21 cellular contexts compared by ENCODE assay signal in genomic region chr7:28018446-28018845, GRCh38.
DNase-seq lines count a peak whose midpoint lies in the region; ATAC-seq, FAIRE-seq and TF ChIP-seq lines count a peak whose summit lies in the region.
"Had no signal": no experiment of that assay in that cellular context is flagged by ENCODE, and none has a peak within 500 bp of the region (broad histone marks: within the 10 kb centered on the region; RNA-seq: fewer than 3 reads in every experiment).

No MANE protein-coding gene starts in this region.

- POLR2A ChIA-PET in A549 (lab: Yijun Ruan, JAX), result no interaction called here

- TF ChIP-seq RAD21 in A549 (conservative IDR thresholded peaks at IDR 0.05 in 1 of 2, IDR thresholded peaks at IDR 0.05 in 1 of 2), result no peak

- FAIRE-seq in A549 (lab: Jason Lieb, UNC) (no peak), bronchial epithelial cell (lab: Jason Lieb, UNC) (no peak)
- FAIRE-seq: HepG2, TTC549 had no signal

- H3K9me3 Mint-ChIP-seq in HFFc6, result peaks cover 5% of the 10 kb centered on the region
- peaks cover 5% of the 10 kb centered on the region for H3K9me3 Mint-ChIP-seq in natural killer cell treated with Interleukin-12 subunit alpha and Interleukin-12 subunit beta and Interleukin-15 and Interleukin-18, amount 100 ng/mL, for 72 hours
- H3K9me3 Mint-ChIP-seq: CD8-positive, alpha-beta memory T cell had no signal

- H3K27me3 ChIP-seq in bronchial epithelial cell (ENCODE audit: control insufficient read depth, insufficient read depth, low read length), result no peaks in the 10 kb centered on the region
- no peaks in the 10 kb centered on the region for H3K27me3 ChIP-seq in stomach
- H3K27me3 ChIP-seq: Peyer's patch had no signal

- H3K4me1 ChIP-seq in A549 (peaks cover 20% of the 10 kb centered on the region; the same call in 2 of the 3 replicates), stomach (peaks cover 0 to 35% (median 12%) of the 10 kb centered on the region in 4 donors)
- H3K4me1 ChIP-seq: Peyer's patch had no signal

- TF ChIP-seq CTCF in A549 (IDR thresholded peaks at IDR 0.05) (no peak), HFFc6 (IDR thresholded peaks at IDR 0.05) (no peak), bronchial epithelial cell (IDR thresholded peaks at IDR 0.05; ENCODE audit: insufficient read depth, low read length, severe bottlenecking) (no peak), stomach (IDR thresholded peaks at IDR 0.05) (no peak)

- no peak for DNase-seq in A549 (ENCODE audit: low read depth in 1 of 2, low spot score in 1 of 2)
- DNase-seq in HFFc6, result peak; percentile 64
- DNase-seq in bronchial epithelial cell (ENCODE audit: low read depth), result peak; percentile 30
- DNase-seq in natural killer cell treated with Interleukin-12 subunit alpha and Interleukin-12 subunit beta and Interleukin-15 and Interleukin-18, amount 100 ng/mL, for 72 hours (ENCODE audit: low spot score), result no peak
- DNase-seq in Ammon's horn (ENCODE audit: low spot score), result no peak
- no peak for DNase-seq in stomach
- no peak for DNase-seq in foreskin melanocyte
- DNase-seq: activated naive CD4-positive, alpha-beta T cell treated with anti-CD3 and anti-CD28 coated beads, Interleukin-2, amount 10 ng/mL, durations not matched to agents 7 days and 5 days; CD8-positive, alpha-beta memory T cell; cortex of kidney; DND-41; head of caudate nucleus; lower lobe of right lung; naive thymus-derived CD8-positive, alpha-beta T cell; NCI-H2081; NCI-H774; Peyer's patch had no signal

- 95% methylated on average over 5 of the region's 5 CpGs for WGBS in A549 (ENCODE audit: missing lambda C conversion rate)
- WGBS in stomach, 5 donors, result 86 to 95% (median 94%) methylated on average over 5 of the region's 5 CpGs

- H3K36me3 Mint-ChIP-seq in HFFc6 (ENCODE audit: low read depth), result peaks cover 21% of the 10 kb centered on the region
- H3K36me3 Mint-ChIP-seq in natural killer cell treated with Interleukin-12 subunit alpha and Interleukin-12 subunit beta and Interleukin-15 and Interleukin-18, amount 100 ng/mL, for 72 hours, result peaks cover 11% of the 10 kb centered on the region

- H3K27me3 Mint-ChIP-seq in HFFc6 (ENCODE audit: insufficient read depth), result no peaks in the 10 kb centered on the region; the same call in 1 of the 2 replicates
- H3K27me3 Mint-ChIP-seq in natural killer cell treated with Interleukin-12 subunit alpha and Interleukin-12 subunit beta and Interleukin-15 and Interleukin-18, amount 100 ng/mL, for 72 hours, result no peaks in the 10 kb centered on the region
- H3K27me3 Mint-ChIP-seq: naive thymus-derived CD8-positive, alpha-beta T cell; stimulated activated naive CD8-positive, alpha-beta T cell treated with anti-CD3 and anti-CD28 coated beads, Interleukin-15, Interleukin-2, amounts not matched to agents 100 ng/mL and 50 ng/mL, for 24 hours had no signal

- peaks cover 53% of the 10 kb centered on the region for H3K4me1 Mint-ChIP-seq in HFFc6 (ENCODE audit: low read depth)
- H3K4me1 Mint-ChIP-seq in natural killer cell treated with Interleukin-12 subunit alpha and Interleukin-12 subunit beta and Interleukin-15 and Interleukin-18, amount 100 ng/mL, for 72 hours (ENCODE audit: low read depth in 2 of 2), result peaks cover 42 to 43% of the 10 kb centered on the region in 2 donors

- no peak overlapping the region for H3K4me3 ChIP-seq in A549
- H3K4me3 ChIP-seq in bronchial epithelial cell (ENCODE audit: low read depth, low read length), result no peak overlapping the region
- H3K4me3 ChIP-seq in stomach, result no peak overlapping the region
- H3K4me3 ChIP-seq: lower lobe of right lung, Peyer's patch had no signal

- CTCF ChIA-PET in A549 (lab: Yijun Ruan, JAX), result interaction anchor here (1.3 to 4.3 kb wide), 6 partner anchors 10 to 830 kb away, joined by 3 to 27 read pairs (median 19); no protein-coding TSS in a partner anchor

- TF ChIP-seq POLR2A in A549 (IDR thresholded peaks at IDR 0.05; ENCODE audit: low read length) (no peak), stomach (IDR thresholded peaks at IDR 0.05) (no peak)

- no peak for ATAC-seq in A549
- no peak for ATAC-seq in natural killer cell treated with Interleukin-12 subunit alpha and Interleukin-12 subunit beta and Interleukin-15 and Interleukin-18, amount 100 ng/mL, for 72 hours
- no peak for ATAC-seq in GM21619 (IDR thresholded peaks at IDR 0.05; ENCODE audit: unreplicated experiment)
- ATAC-seq: HepG2; lower lobe of right lung; naive thymus-derived CD8-positive, alpha-beta T cell had no signal

- peak overlapping the region; percentile 43 for H3K4me3 Mint-ChIP-seq in HFFc6
- H3K4me3 Mint-ChIP-seq in natural killer cell treated with Interleukin-12 subunit alpha and Interleukin-12 subunit beta and Interleukin-15 and Interleukin-18, amount 100 ng/mL, for 72 hours, result no peak overlapping the region
- H3K4me3 Mint-ChIP-seq: activated naive CD4-positive, alpha-beta T cell treated with anti-CD3 and anti-CD28 coated beads, Interleukin-2, amount 10 ng/mL, durations not matched to agents 7 days and 5 days; CD8-positive, alpha-beta memory T cell; naive thymus-derived CD8-positive, alpha-beta T cell; stimulated activated naive CD8-positive, alpha-beta T cell treated with anti-CD3 and anti-CD28 coated beads, Interleukin-15, Interleukin-2, amounts not matched to agents 100 ng/mL and 50 ng/mL, for 24 hours had no signal

- intact Hi-C loops in stomach (cut with DNase I; ENCODE audit: low total_unique reads), result loop anchor here (10.0 kb wide), 1 partner anchor 814 kb away; the partner anchor contains the start of gene HOXA13

- H3K4me2 ChIP-seq in A549, result no peak overlapping the region

- no peaks in the 10 kb centered on the region for H3K36me3 ChIP-seq in bronchial epithelial cell (ENCODE audit: control insufficient read depth, insufficient read depth, low read length)
- H3K36me3 ChIP-seq in stomach, result no peaks in the 10 kb centered on the region
- H3K36me3 ChIP-seq: lower lobe of right lung, Peyer's patch had no signal

- TF ChIP-seq EP300 in A549 (IDR thresholded peaks at IDR 0.05) (no peak), stomach (IDR thresholded peaks at IDR 0.05) (no peak)

- H3K9me3 ChIP-seq in A549 (0 out of 3 replicates have a peak, but pooled peaks cover 4% of the 10 kb centered on the region), stomach (no peaks in the 10 kb centered on the region)
- H3K9me3 ChIP-seq: lower lobe of right lung, Peyer's patch had no signal

- H3K27ac Mint-ChIP-seq in HFFc6, result peak overlapping the region; percentile 84
- peak overlapping the region; percentile 6 to 75 for H3K27ac Mint-ChIP-seq in natural killer cell treated with Interleukin-12 subunit alpha and Interleukin-12 subunit beta and Interleukin-15 and Interleukin-18, amount 100 ng/mL, for 72 hours
- H3K27ac Mint-ChIP-seq: activated naive CD4-positive, alpha-beta T cell treated with anti-CD3 and anti-CD28 coated beads, Interleukin-2, amount 10 ng/mL, durations not matched to agents 7 days and 5 days; stimulated activated naive CD8-positive, alpha-beta T cell treated with anti-CD3 and anti-CD28 coated beads, Interleukin-15, Interleukin-2, amounts not matched to agents 100 ng/mL and 50 ng/mL, for 24 hours had no signal

- H3K27ac ChIP-seq in A549 (peak overlapping the region; percentile 2 to 78; a peak in 4 of 6 replicates), stomach (peak overlapping the region in 2 of 5 donors; percentile 13 to 34)
- H3K27ac ChIP-seq: lower lobe of right lung, Peyer's patch had no signal

TF ChIP-seq in A549, 52 proteins besides CTCF, POLR2A, EP300 and RAD21:
- TF ChIP-seq POLR2AphosphoS2 (conservative IDR thresholded peaks at IDR 0.05; ENCODE audit: low read length) (no peak), ZC3H11A (IDR thresholded peaks at IDR 0.05) (no peak), KDM5A (IDR thresholded peaks at IDR 0.05) (no peak), GATA3 (IDR thresholded peaks at IDR 0.05; ENCODE audit: borderline replicate concordance) (no peak)
- TF ChIP-seq, protein P1, sequence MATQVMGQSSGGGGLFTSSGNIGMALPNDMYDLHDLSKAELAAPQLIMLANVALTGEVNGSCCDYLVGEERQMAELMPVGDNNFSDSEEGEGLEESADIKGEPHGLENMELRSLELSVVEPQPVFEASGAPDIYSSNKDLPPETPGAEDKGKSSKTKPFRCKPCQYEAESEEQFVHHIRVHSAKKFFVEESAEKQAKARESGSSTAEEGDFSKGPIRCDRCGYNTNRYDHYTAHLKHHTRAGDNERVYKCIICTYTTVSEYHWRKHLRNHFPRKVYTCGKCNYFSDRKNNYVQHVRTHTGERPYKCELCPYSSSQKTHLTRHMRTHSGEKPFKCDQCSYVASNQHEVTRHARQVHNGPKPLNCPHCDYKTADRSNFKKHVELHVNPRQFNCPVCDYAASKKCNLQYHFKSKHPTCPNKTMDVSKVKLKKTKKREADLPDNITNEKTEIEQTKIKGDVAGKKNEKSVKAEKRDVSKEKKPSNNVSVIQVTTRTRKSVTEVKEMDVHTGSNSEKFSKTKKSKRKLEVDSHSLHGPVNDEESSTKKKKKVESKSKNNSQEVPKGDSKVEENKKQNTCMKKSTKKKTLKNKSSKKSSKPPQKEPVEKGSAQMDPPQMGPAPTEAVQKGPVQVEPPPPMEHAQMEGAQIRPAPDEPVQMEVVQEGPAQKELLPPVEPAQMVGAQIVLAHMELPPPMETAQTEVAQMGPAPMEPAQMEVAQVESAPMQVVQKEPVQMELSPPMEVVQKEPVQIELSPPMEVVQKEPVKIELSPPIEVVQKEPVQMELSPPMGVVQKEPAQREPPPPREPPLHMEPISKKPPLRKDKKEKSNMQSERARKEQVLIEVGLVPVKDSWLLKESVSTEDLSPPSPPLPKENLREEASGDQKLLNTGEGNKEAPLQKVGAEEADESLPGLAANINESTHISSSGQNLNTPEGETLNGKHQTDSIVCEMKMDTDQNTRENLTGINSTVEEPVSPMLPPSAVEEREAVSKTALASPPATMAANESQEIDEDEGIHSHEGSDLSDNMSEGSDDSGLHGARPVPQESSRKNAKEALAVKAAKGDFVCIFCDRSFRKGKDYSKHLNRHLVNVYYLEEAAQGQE (IDR thresholded peaks at IDR 0.05), result no peak

Comparison
In these comparisons a context has a peak if more than half of its experiments do, and no peak if none do; other contexts are left out.
1. DNase-seq: peak in HFFc6 (single experiment) and bronchial epithelial cell (single experiment); none in A549 (0 of 2), natural killer cell treated with Interleukin-12 subunit alpha and Interleukin-12 subunit beta and Interleukin-15 and Interleukin-18, amount 100 ng/mL, for 72 hours (single experiment), Ammon's horn (single experiment), stomach (single experiment) and foreskin melanocyte (single experiment).